In genomic region chr2:174771631-174772491, GRCh38 we compare ENCODE assay signal across 1 cellular context.
A peak's percentile ranks its signal among the peaks of the same experiment; 100 is the strongest.
TF ChIP-seq lines count a peak whose summit lies in the region.

No MANE protein-coding gene starts in this region.

TF ChIP-seq in HepG2, 621 proteins besides CTCF, POLR2A, EP300 and RAD21 (continued from another document and continues in another):
- TF ChIP-seq GMEB1 (CRISPR knock-in tag; IDR thresholded peaks at IDR 0.05; ENCODE audit: borderline replicate concordance), result no peak
- TF ChIP-seq MAFK (conservative IDR thresholded peaks at IDR 0.05 in 1 of 2, IDR thresholded peaks at IDR 0.05 in 1 of 2; ENCODE audit: low read length in 2 of 2), result no peak
- TF ChIP-seq NFKBIZ (CRISPR knock-in tag; IDR thresholded peaks at IDR 0.05), result no peak
- TF ChIP-seq ZFP36L2 (CRISPR knock-in tag; IDR thresholded peaks at IDR 0.05), result 0 out of 2 replicates have a peak, but pooled peaks have one; percentile 22
- no peak for TF ChIP-seq NBN (conservative IDR thresholded peaks at IDR 0.05)
- no peak for TF ChIP-seq HOXA7 (CRISPR knock-in tag; IDR thresholded peaks at IDR 0.05)
- no peak for TF ChIP-seq SMAD9 (CRISPR knock-in tag; IDR thresholded peaks at IDR 0.05)
- TF ChIP-seq CAMTA2 (CRISPR knock-in tag; IDR thresholded peaks at IDR 0.05; ENCODE audit: borderline replicate concordance), result no peak
- no peak for TF ChIP-seq CCDC6 (CRISPR knock-in tag; IDR thresholded peaks at IDR 0.05)
- TF ChIP-seq, protein P1, sequence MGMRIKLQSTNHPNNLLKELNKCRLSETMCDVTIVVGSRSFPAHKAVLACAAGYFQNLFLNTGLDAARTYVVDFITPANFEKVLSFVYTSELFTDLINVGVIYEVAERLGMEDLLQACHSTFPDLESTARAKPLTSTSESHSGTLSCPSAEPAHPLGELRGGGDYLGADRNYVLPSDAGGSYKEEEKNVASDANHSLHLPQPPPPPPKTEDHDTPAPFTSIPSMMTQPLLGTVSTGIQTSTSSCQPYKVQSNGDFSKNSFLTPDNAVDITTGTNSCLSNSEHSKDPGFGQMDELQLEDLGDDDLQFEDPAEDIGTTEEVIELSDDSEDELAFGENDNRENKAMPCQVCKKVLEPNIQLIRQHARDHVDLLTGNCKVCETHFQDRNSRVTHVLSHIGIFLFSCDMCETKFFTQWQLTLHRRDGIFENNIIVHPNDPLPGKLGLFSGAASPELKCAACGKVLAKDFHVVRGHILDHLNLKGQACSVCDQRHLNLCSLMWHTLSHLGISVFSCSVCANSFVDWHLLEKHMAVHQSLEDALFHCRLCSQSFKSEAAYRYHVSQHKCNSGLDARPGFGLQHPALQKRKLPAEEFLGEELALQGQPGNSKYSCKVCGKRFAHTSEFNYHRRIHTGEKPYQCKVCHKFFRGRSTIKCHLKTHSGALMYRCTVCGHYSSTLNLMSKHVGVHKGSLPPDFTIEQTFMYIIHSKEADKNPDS (CRISPR knock-in tag; IDR thresholded peaks at IDR 0.05), result 0 out of 2 replicates have a peak, but pooled peaks have one; percentile 3
- TF ChIP-seq ZNF143 (CRISPR knock-in tag; IDR thresholded peaks at IDR 0.05), result no peak
- TF ChIP-seq ZBTB21 (CRISPR knock-in tag; IDR thresholded peaks at IDR 0.05), result no peak
- TF ChIP-seq NFE2L2 (IDR thresholded peaks at IDR 0.05; ENCODE audit: low read length), result no peak
- no peak for TF ChIP-seq GTF3A (CRISPR knock-in tag; conservative IDR thresholded peaks at IDR 0.05)
- no peak for TF ChIP-seq ZNF83 (CRISPR knock-in tag; IDR thresholded peaks at IDR 0.05; ENCODE audit: borderline replicate concordance)
- TF ChIP-seq, protein P2, sequence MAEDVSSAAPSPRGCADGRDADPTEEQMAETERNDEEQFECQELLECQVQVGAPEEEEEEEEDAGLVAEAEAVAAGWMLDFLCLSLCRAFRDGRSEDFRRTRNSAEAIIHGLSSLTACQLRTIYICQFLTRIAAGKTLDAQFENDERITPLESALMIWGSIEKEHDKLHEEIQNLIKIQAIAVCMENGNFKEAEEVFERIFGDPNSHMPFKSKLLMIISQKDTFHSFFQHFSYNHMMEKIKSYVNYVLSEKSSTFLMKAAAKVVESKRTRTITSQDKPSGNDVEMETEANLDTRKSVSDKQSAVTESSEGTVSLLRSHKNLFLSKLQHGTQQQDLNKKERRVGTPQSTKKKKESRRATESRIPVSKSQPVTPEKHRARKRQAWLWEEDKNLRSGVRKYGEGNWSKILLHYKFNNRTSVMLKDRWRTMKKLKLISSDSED (CRISPR knock-in tag; IDR thresholded peaks at IDR 0.05), result no peak
- TF ChIP-seq, protein P3, sequence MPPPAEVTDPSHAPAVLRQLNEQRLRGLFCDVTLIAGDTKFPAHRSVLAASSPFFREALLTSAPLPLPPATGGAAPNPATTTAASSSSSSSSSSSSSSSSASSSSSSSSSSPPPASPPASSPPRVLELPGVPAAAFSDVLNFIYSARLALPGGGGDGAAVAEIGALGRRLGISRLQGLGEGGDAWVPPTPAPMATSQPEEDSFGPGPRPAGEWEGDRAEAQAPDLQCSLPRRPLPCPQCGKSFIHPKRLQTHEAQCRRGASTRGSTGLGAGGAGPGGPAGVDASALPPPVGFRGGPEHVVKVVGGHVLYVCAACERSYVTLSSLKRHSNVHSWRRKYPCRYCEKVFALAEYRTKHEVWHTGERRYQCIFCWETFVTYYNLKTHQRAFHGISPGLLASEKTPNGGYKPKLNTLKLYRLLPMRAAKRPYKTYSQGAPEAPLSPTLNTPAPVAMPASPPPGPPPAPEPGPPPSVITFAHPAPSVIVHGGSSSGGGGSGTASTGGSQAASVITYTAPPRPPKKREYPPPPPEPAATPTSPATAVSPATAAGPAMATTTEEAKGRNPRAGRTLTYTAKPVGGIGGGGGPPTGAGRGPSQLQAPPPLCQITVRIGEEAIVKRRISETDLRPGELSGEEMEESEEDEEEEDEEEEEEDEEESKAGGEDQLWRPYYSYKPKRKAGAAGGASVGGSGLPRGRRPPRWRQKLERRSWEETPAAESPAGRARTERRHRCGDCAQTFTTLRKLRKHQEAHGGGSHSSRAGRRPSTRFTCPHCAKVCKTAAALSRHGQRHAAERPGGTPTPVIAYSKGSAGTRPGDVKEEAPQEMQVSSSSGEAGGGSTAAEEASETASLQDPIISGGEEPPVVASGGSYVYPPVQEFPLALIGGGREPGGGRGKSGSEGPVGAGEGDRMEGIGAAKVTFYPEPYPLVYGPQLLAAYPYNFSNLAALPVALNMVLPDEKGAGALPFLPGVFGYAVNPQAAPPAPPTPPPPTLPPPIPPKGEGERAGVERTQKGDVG (CRISPR knock-in tag; IDR thresholded peaks at IDR 0.05; ENCODE audit: borderline replicate concordance), result no peak
- no peak for TF ChIP-seq ZBTB1 (CRISPR knock-in tag; IDR thresholded peaks at IDR 0.05; ENCODE audit: borderline replicate concordance)
- TF ChIP-seq ZNF605 (CRISPR knock-in tag; IDR thresholded peaks at IDR 0.05), result 0 out of 2 replicates have a peak, but pooled peaks have one; percentile 16
- peak; percentile 51; the same call in 1 of the 2 replicates for TF ChIP-seq TFAP4 (IDR thresholded peaks at IDR 0.05; ENCODE audit: borderline replicate concordance, low read depth)
- TF ChIP-seq, protein P4, sequence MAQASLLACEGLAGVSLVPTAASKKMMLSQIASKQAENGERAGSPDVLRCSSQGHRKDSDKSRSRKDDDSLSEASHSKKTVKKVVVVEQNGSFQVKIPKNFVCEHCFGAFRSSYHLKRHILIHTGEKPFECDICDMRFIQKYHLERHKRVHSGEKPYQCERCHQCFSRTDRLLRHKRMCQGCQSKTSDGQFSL (CRISPR knock-in tag; IDR thresholded peaks at IDR 0.05), result no peak
- TF ChIP-seq JARID2 (CRISPR knock-in tag; IDR thresholded peaks at IDR 0.05; ENCODE audit: insufficient replicate concordance), result peak; percentile 55
- TF ChIP-seq NCOA2 (CRISPR knock-in tag; IDR thresholded peaks at IDR 0.05), result 0 out of 2 replicates have a peak, but pooled peaks have one; percentile 22
- TF ChIP-seq HMG20B (CRISPR knock-in tag; conservative IDR thresholded peaks at IDR 0.05), result no peak
- no peak for TF ChIP-seq CBX2 (IDR thresholded peaks at IDR 0.05; ENCODE audit: low read depth, low read length)
- TF ChIP-seq CBX2 (CRISPR knock-in tag; IDR thresholded peaks at IDR 0.05; ENCODE audit: low read depth), result no peak
- TF ChIP-seq KLF12 (CRISPR knock-in tag; IDR thresholded peaks at IDR 0.05; ENCODE audit: borderline replicate concordance), result no peak
- no peak for TF ChIP-seq ZNF343 (CRISPR knock-in tag; IDR thresholded peaks at IDR 0.05)
- TF ChIP-seq PRMT3 (CRISPR knock-in tag; IDR thresholded peaks at IDR 0.05; ENCODE audit: borderline replicate concordance, low read depth), result no peak
- no peak for TF ChIP-seq FOXJ3 (CRISPR knock-in tag; IDR thresholded peaks at IDR 0.05; ENCODE audit: borderline replicate concordance)
- TF ChIP-seq ZSCAN25 (CRISPR knock-in tag; IDR thresholded peaks at IDR 0.05), result no peak
- no peak for TF ChIP-seq ZXDC (CRISPR knock-in tag; IDR thresholded peaks at IDR 0.05)
- TF ChIP-seq IKZF4 (CRISPR knock-in tag; IDR thresholded peaks at IDR 0.05; ENCODE audit: borderline replicate concordance, low read depth, not compliant biosample characterization), result no peak
- TF ChIP-seq KDM3A (CRISPR knock-in tag; IDR thresholded peaks at IDR 0.05; ENCODE audit: low read depth), result 0 out of 2 replicates have a peak, but pooled peaks have one; percentile 49
- no peak for TF ChIP-seq TARDBP (CRISPR knock-in tag; IDR thresholded peaks at IDR 0.05)
- TF ChIP-seq CEBPZ (IDR thresholded peaks at IDR 0.05; ENCODE audit: low read length), result no peak
- peak; percentile 32 for TF ChIP-seq ISL2 (CRISPR knock-in tag; IDR thresholded peaks at IDR 0.05)
- no peak for TF ChIP-seq SRF (IDR thresholded peaks at IDR 0.05; ENCODE audit: low read depth, low read length)
- TF ChIP-seq NONO (IDR thresholded peaks at IDR 0.05), result no peak
- TF ChIP-seq NONO (CRISPR knock-in tag; conservative IDR thresholded peaks at IDR 0.05), result 0 out of 2 replicates have a peak, but pooled peaks have one; percentile 21
- TF ChIP-seq ZNF180 (CRISPR knock-in tag; IDR thresholded peaks at IDR 0.05; ENCODE audit: borderline replicate concordance, low read depth), result no peak
- no peak for TF ChIP-seq SP5 (CRISPR knock-in tag; IDR thresholded peaks at IDR 0.05; ENCODE audit: borderline replicate concordance, low read depth)
- TF ChIP-seq HNRNPH1 (optimal IDR thresholded peaks at IDR 0.05; ENCODE audit: low read depth, low read length), result no peak
- TF ChIP-seq POLR2AphosphoS5 (IDR thresholded peaks at IDR 0.05; ENCODE audit: low read depth, low read length), result no peak
- TF ChIP-seq ZNF430 (CRISPR knock-in tag; IDR thresholded peaks at IDR 0.05), result no peak
- TF ChIP-seq XRCC5 (optimal IDR thresholded peaks at IDR 0.05; ENCODE audit: low read length), result peak; percentile 89
- TF ChIP-seq ZMYM3 (CRISPR knock-in tag; IDR thresholded peaks at IDR 0.05), result no peak
- peak; percentile 93 for TF ChIP-seq STAG1 (CRISPR knock-in tag; IDR thresholded peaks at IDR 0.05)
- TF ChIP-seq SMYD3 (CRISPR knock-in tag; IDR thresholded peaks at IDR 0.05), result no peak
- TF ChIP-seq, protein P5, sequence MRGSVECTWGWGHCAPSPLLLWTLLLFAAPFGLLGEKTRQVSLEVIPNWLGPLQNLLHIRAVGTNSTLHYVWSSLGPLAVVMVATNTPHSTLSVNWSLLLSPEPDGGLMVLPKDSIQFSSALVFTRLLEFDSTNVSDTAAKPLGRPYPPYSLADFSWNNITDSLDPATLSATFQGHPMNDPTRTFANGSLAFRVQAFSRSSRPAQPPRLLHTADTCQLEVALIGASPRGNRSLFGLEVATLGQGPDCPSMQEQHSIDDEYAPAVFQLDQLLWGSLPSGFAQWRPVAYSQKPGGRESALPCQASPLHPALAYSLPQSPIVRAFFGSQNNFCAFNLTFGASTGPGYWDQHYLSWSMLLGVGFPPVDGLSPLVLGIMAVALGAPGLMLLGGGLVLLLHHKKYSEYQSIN (CRISPR knock-in tag; IDR thresholded peaks at IDR 0.05; ENCODE audit: borderline replicate concordance), result no peak
